ENCODE assay signal across 17 cellular contexts in the genomic region with DNA sequence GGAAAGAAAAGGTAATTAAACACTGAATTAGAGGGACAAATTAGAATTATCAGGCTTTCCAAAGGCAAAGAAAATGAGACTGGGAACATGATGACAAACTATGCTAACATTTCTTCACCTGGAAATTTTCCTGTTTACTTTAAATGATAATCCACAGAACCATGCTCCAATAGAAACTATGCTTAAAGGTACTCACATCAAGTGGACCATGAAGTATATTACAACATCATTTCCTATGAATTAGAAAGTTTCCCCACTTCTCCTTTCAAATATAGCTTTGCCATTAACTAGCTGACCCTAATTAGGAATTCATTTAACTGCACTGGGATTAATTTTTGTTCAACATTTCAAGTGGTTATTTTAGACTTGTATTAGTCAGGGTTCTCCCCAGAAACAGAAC.
DNase-seq lines count a peak whose midpoint lies in the region; ATAC-seq and TF ChIP-seq lines count a peak whose summit lies in the region.
"Had no signal": no experiment of that assay in that cellular context is flagged by ENCODE, and none has a peak within 500 bp of the region (broad histone marks: within the 10 kb centered on the region; RNA-seq: fewer than 3 reads in every experiment).

No MANE protein-coding gene starts in this region.

- H3K4me3 Mint-ChIP-seq in glutamatergic neuron (ENCODE audit: unreplicated experiment): no peak overlapping the region
- no peak overlapping the region for H3K4me3 Mint-ChIP-seq in effector memory CD8-positive, alpha-beta T cell
- H3K4me3 Mint-ChIP-seq: B cell; CD4-positive, alpha-beta T cell; HFFc6; IgD-negative memory B cell had no signal

- H3K9me3 Mint-ChIP-seq in glutamatergic neuron (ENCODE audit: unreplicated experiment): no peaks in the 10 kb centered on the region
- no peaks in the 10 kb centered on the region for H3K9me3 Mint-ChIP-seq in effector memory CD8-positive, alpha-beta T cell
- H3K9me3 Mint-ChIP-seq: CD4-positive, alpha-beta T cell; HFFc6; IgD-negative memory B cell had no signal

- ATAC-seq in effector memory CD8-positive, alpha-beta T cell (replicated peaks): no peak
- ATAC-seq: HCT116, HepG2 had no signal

- DNase-seq in DMS53 treated with DMSO at 0.1 percent for 48 hours (lab: John Stamatoyannopoulos, UW; ENCODE audit: unreplicated experiment) (peak; percentile 13), kidney tubule cell (ENCODE audit: low spot score) (peak; percentile 31), renal cortical epithelial cell (ENCODE audit: low read depth) (peak; percentile 96), glutamatergic neuron (no peak)
- no peak for DNase-seq in activated CD8-positive, alpha-beta memory T cell treated with anti-CD3 and anti-CD28 coated beads for 24 hours
- DNase-seq in effector memory CD8-positive, alpha-beta T cell: no peak
- DNase-seq: Caco-2; CD4-positive, alpha-beta T cell; DMS79 treated with DMSO at 0.1 percent for 48 hours; GF-D8; GOT3; H7; HFFc6 had no signal

- H3K36me3 Mint-ChIP-seq in glutamatergic neuron (ENCODE audit: unreplicated experiment): no peaks in the 10 kb centered on the region
- peaks cover 3% of the 10 kb centered on the region for H3K36me3 Mint-ChIP-seq in effector memory CD8-positive, alpha-beta T cell (ENCODE audit: insufficient read depth)
- H3K36me3 Mint-ChIP-seq: IgD-negative memory B cell had no signal

- no peaks in the 10 kb centered on the region for H3K27me3 Mint-ChIP-seq in glutamatergic neuron (ENCODE audit: unreplicated experiment)
- no peaks in the 10 kb centered on the region for H3K27me3 Mint-ChIP-seq in effector memory CD8-positive, alpha-beta T cell
- H3K27me3 Mint-ChIP-seq: B cell; CD4-positive, alpha-beta T cell; IgD-negative memory B cell had no signal

- no peak for TF ChIP-seq CTCF in glutamatergic neuron (IDR thresholded peaks at IDR 0.05; ENCODE audit: partially characterized antibody, unreplicated experiment)

- no peaks in the 10 kb centered on the region for H3K4me1 Mint-ChIP-seq in glutamatergic neuron (ENCODE audit: low read depth, unreplicated experiment)
- no peaks in the 10 kb centered on the region for H3K4me1 Mint-ChIP-seq in effector memory CD8-positive, alpha-beta T cell (ENCODE audit: low read depth in 2 of 2)
- H3K4me1 Mint-ChIP-seq: IgD-negative memory B cell had no signal

- no peak overlapping the region for H3K27ac Mint-ChIP-seq in glutamatergic neuron (ENCODE audit: unreplicated experiment)
- H3K27ac Mint-ChIP-seq in effector memory CD8-positive, alpha-beta T cell: no peak overlapping the region
- H3K27ac Mint-ChIP-seq: B cell; CD4-positive, alpha-beta T cell; HFFc6; IgD-negative memory B cell had no signal

Comparison
In these comparisons a context has a peak if more than half of its experiments do, and no peak if none do; other contexts are left out.
1. DNase-seq: peak in DMS53 treated with DMSO at 0.1 percent for 48 hours (single experiment), kidney tubule cell (single experiment) and renal cortical epithelial cell (single experiment); none in glutamatergic neuron (single experiment), activated CD8-positive, alpha-beta memory T cell treated with anti-CD3 and anti-CD28 coated beads for 24 hours (single experiment) and effector memory CD8-positive, alpha-beta T cell (0 of 3).